17 cellular contexts compared by ENCODE assay signal in genomic region chr17:48727415-48728175, GRCh38. TPM values are rescaled to one million over a fixed set of nuclear protein-coding genes. Genes with fewer than 3 reads are reported as not detected.
A peak's percentile ranks its signal among the peaks of the same experiment; 100 is the strongest.
DNase-seq lines count a peak whose midpoint lies in the region; ATAC-seq, FAIRE-seq and TF ChIP-seq lines count a peak whose summit lies in the region.
"Had no signal": no experiment of that assay in that cellular context is flagged by ENCODE, and none has a peak within 500 bp of the region (broad histone marks: within the 10 kb centered on the region; RNA-seq: fewer than 3 reads in every experiment).

No MANE protein-coding gene starts in this region.

- H3K4me1 Mint-ChIP-seq in mesothelial cell of epicardium = peaks cover 55% of the 10 kb centered on the region
- H3K4me1 Mint-ChIP-seq in T-helper 2 cell treated with Interferon-gamma antibody and Interleukin-4, amounts not matched to agents 5 μg/mL and 100 μg/mL, for 36 hours (ENCODE audit: low read depth) = peaks cover 17% of the 10 kb centered on the region

- H3K9ac ChIP-seq in HepG2 (ENCODE audit: insufficient read depth, low read depth, low read length) = no peak overlapping the region
- H3K9ac ChIP-seq: GM23248 had no signal

- no peak for FAIRE-seq in HepG2 (lab: Jason Lieb, UNC)
- FAIRE-seq: endothelial cell of umbilical vein had no signal

- ATAC-seq in HepG2 (no peak), right lobe of liver (no peak), Right ventricle myocardium superior (ENCODE audit: poor library complexity) (no peak)
- ATAC-seq: activated CD4-positive, CD25-positive, alpha-beta regulatory T cell treated with anti-CD3 and anti-CD28 coated beads, Interleukin-2, amount 50 U/mL, for 24 hours had no signal

- peak overlapping the region; percentile 100 for H3K27ac Mint-ChIP-seq in mesothelial cell of epicardium
- no peak overlapping the region for H3K27ac Mint-ChIP-seq in T-helper 2 cell treated with Interferon-gamma antibody and Interleukin-4, amounts not matched to agents 5 μg/mL and 100 μg/mL, for 36 hours
- H3K27ac Mint-ChIP-seq: activated naive CD8-positive, alpha-beta T cell treated with anti-CD3 and anti-CD28 coated beads, Interleukin-2, amount 10 ng/mL, durations not matched to agents 7 days and 5 days had no signal

- H2AFZ ChIP-seq in HepG2 (ENCODE audit: low read length) = no peak overlapping the region

- no peaks in the 10 kb centered on the region for H3K79me2 ChIP-seq in HepG2 (ENCODE audit: insufficient read depth, low read length)

- POLR2A ChIA-PET in HepG2 (lab: Yijun Ruan, JAX) = no interaction called here

- no peaks in the 10 kb centered on the region for H3K36me3 Mint-ChIP-seq in mesothelial cell of epicardium
- no peaks in the 10 kb centered on the region for H3K36me3 Mint-ChIP-seq in T-helper 2 cell treated with Interferon-gamma antibody and Interleukin-4, amounts not matched to agents 5 μg/mL and 100 μg/mL, for 36 hours (ENCODE audit: low read depth)
- H3K36me3 Mint-ChIP-seq: activated naive CD8-positive, alpha-beta T cell treated with anti-CD3 and anti-CD28 coated beads, Interleukin-2, amount 10 ng/mL, durations not matched to agents 7 days and 5 days had no signal

- no peak for TF ChIP-seq CTCF in HepG2 (CRISPR knock-in tag; IDR thresholded peaks at IDR 0.05)
- TF ChIP-seq CTCF in right lobe of liver (IDR thresholded peaks at IDR 0.05) = no peak
- no peak for TF ChIP-seq CTCF in VCaP (conservative IDR thresholded peaks at IDR 0.05)
- no peak for TF ChIP-seq CTCF in mesothelial cell of epicardium (IDR thresholded peaks at IDR 0.05; ENCODE audit: unreplicated experiment)
- TF ChIP-seq CTCF in vagina (IDR thresholded peaks at IDR 0.05) = no peak

- H4K20me1 ChIP-seq in HepG2 (ENCODE audit: insufficient read depth, low read length) = peaks cover 4% of the 10 kb centered on the region; the same call in 1 of the 2 replicates

- DNase-seq in HepG2 (ENCODE audit: low spot score) (no peak), right lobe of liver (no peak), mesothelial cell of epicardium (ENCODE audit: low spot score in 2 of 2, unreplicated experiment in 2 of 2) (no peak), vagina (ENCODE audit: extremely low spot score in 2 of 2) (no peak), Right ventricle myocardium superior (no peak)
- DNase-seq in activated CD4-positive, CD25-positive, alpha-beta regulatory T cell (lab: John Stamatoyannopoulos, UW) = no peak
- DNase-seq in T-helper 2 cell treated with Interferon-gamma antibody and Interleukin-4, amounts not matched to agents 5 μg/mL and 100 μg/mL, for 36 hours (ENCODE audit: low spot score) = no peak
- DNase-seq: activated CD8-positive, alpha-beta memory T cell treated with anti-CD3 and anti-CD28 coated beads, Interleukin-2, amount 50 U/mL, for 4 hours; activated naive CD8-positive, alpha-beta T cell treated with anti-CD3 and anti-CD28 coated beads, Interleukin-2, amount 10 ng/mL, durations not matched to agents 7 days and 5 days had no signal

- H3K27me3 Mint-ChIP-seq in mesothelial cell of epicardium (ENCODE audit: low read depth) = peaks cover 99% of the 10 kb centered on the region
- peaks cover 95% of the 10 kb centered on the region for H3K27me3 Mint-ChIP-seq in T-helper 2 cell treated with Interferon-gamma antibody and Interleukin-4, amounts not matched to agents 5 μg/mL and 100 μg/mL, for 36 hours (ENCODE audit: low read depth)

- CTCF ChIA-PET in HepG2 (lab: Yijun Ruan, JAX; ENCODE audit: low intra/inter-chr PET ratio, low total read pairs) = interaction anchor here (3.8 kb wide), 1 partner anchor 151 kb away, joined by 47 read pairs; no protein-coding TSS in a partner anchor

- no peak for TF ChIP-seq RAD21 in HepG2 (CRISPR knock-in tag; IDR thresholded peaks at IDR 0.05)

- TF ChIP-seq POLR2A in HepG2 (IDR thresholded peaks at IDR 0.05; ENCODE audit: insufficient read depth in 1 of 2, low read depth in 2 of 2, low read length in 2 of 2) = no peak
- no peak for TF ChIP-seq POLR2A in right lobe of liver (IDR thresholded peaks at IDR 0.05)
- no peak for TF ChIP-seq POLR2A in vagina (IDR thresholded peaks at IDR 0.05)

- no peak overlapping the region for H3K4me2 ChIP-seq in HepG2 (ENCODE audit: low read depth, low read length)

- no TSS peak for BruUV-seq in HepG2 (replicated peaks; lab: Mats Ljungman, UMichigan)

- H3K4me3 ChIP-seq in HepG2 (replicated peaks in 1 of 3; ENCODE audit: insufficient read depth in 1 of 3, low read depth in 2 of 3, low read length in 3 of 3) (no peak overlapping the region), right lobe of liver (no peak overlapping the region), vagina (peak overlapping the region; percentile 38 to 47)

- H3K4me3 Mint-ChIP-seq in mesothelial cell of epicardium = peak overlapping the region; percentile 79
- H3K4me3 Mint-ChIP-seq in T-helper 2 cell treated with Interferon-gamma antibody and Interleukin-4, amounts not matched to agents 5 μg/mL and 100 μg/mL, for 36 hours = no peak overlapping the region
- H3K4me3 Mint-ChIP-seq: activated naive CD8-positive, alpha-beta T cell treated with anti-CD3 and anti-CD28 coated beads, Interleukin-2, amount 10 ng/mL, durations not matched to agents 7 days and 5 days had no signal

- intact Hi-C loops in HepG2 (cut with micrococcal nuclease; ENCODE audit: unreplicated experiment) = no loop called here
- intact Hi-C loops in right lobe of liver (cut with DNase I) = loop anchor here in 1 of 2 donors (10.0 kb wide), 1 partner anchor 57 kb away; no protein-coding TSS in a partner anchor
- intact Hi-C loops in vagina (cut with DNase I) = loop anchor here (5.0 kb wide), 1 partner anchor 150 kb away; no protein-coding TSS in a partner anchor
- intact Hi-C loops in Right ventricle myocardium superior (cut with DNase I) = loop anchor here (5.0 kb wide), 2 partner anchors 65 to 150 kb away; no protein-coding TSS in a partner anchor

- no peak overlapping the region for H3K27ac ChIP-seq in HepG2 (ENCODE audit: extremely low read length, insufficient read depth, low read length)
- no peak overlapping the region for H3K27ac ChIP-seq in right lobe of liver
- peak overlapping the region; percentile 100 for H3K27ac ChIP-seq in VCaP
- H3K27ac ChIP-seq in vagina = peak overlapping the region; percentile 82
- H3K27ac ChIP-seq: GM23248, heart right ventricle had no signal

- peaks cover 23 to 91% of the 10 kb centered on the region in 2 experiments for H3K27me3 ChIP-seq in HepG2 (ENCODE audit: control insufficient read depth in 1 of 2, insufficient read depth in 2 of 2, low read length in 2 of 2)
- H3K27me3 ChIP-seq in right lobe of liver = peaks cover 9 to 78% of the 10 kb centered on the region in 2 donors
- H3K27me3 ChIP-seq in vagina = peaks cover 11% of the 10 kb centered on the region

- H3K36me3 ChIP-seq in HepG2 (replicated peaks in 1 of 2; ENCODE audit: control insufficient read depth in 1 of 2, insufficient read depth in 2 of 2, low read length in 2 of 2) (no peaks in the 10 kb centered on the region), right lobe of liver (no peaks in the 10 kb centered on the region), vagina (no peaks in the 10 kb centered on the region)
- H3K36me3 ChIP-seq: heart right ventricle had no signal

- TF ChIP-seq EP300 in HepG2 (IDR thresholded peaks at IDR 0.05; ENCODE audit: low read depth in 2 of 2, low read length in 2 of 2) = no peak
- TF ChIP-seq EP300 in HepG2 (CRISPR knock-in tag; IDR thresholded peaks at IDR 0.05; ENCODE audit: borderline replicate concordance) = no peak

- H3K4me1 ChIP-seq in HepG2 (ENCODE audit: insufficient read depth, low read length) (peaks cover 2% of the 10 kb centered on the region), right lobe of liver (peaks cover 0 to 9% (median 0%) of the 10 kb centered on the region in 4 donors), vagina (peaks cover 51% of the 10 kb centered on the region)

- in situ Hi-C loops in HepG2 (cut with HindIII; ENCODE audit: extremely low pct_ligation_motif_present, low pct_unique_long_range_greater_than_20kb) = loop anchor here (5.0 kb wide), 2 partner anchors 60 to 150 kb away; no protein-coding TSS in a partner anchor

- no peaks in the 10 kb centered on the region for H3K9me3 Mint-ChIP-seq in mesothelial cell of epicardium
- H3K9me3 Mint-ChIP-seq in T-helper 2 cell treated with Interferon-gamma antibody and Interleukin-4, amounts not matched to agents 5 μg/mL and 100 μg/mL, for 36 hours = no peaks in the 10 kb centered on the region
- H3K9me3 Mint-ChIP-seq: activated naive CD8-positive, alpha-beta T cell treated with anti-CD3 and anti-CD28 coated beads, Interleukin-2, amount 10 ng/mL, durations not matched to agents 7 days and 5 days had no signal

- 34% methylated on average over 9 of the region's 9 CpGs for WGBS in HepG2 (ENCODE audit: low lambda C conversion rate)
- 30% methylated on average over 7 of the region's 9 CpGs for WGBS in right lobe of liver (ENCODE audit: insufficient coverage, low coverage, low lambda C conversion rate, missing lambda C conversion rate)

- H3K9me3 ChIP-seq in HepG2 (ENCODE audit: low read length) (no peaks in the 10 kb centered on the region), right lobe of liver (no peaks in the 10 kb centered on the region), vagina (no peaks in the 10 kb centered on the region)
- H3K9me3 ChIP-seq: heart right ventricle had no signal

RNA-seq across cellular contexts. Expression of gene HOXB13, which starts 1.0 kb away (rescaled TPM):
- total RNA-seq in HepG2 (2016; rRNA removed; fragmentation: Illumina TruSeq; extraction: Trizol) = not detected in 2 replicates
- not detected in 2 replicates for total RNA-seq in HepG2 (2016; cell fraction: cytosol; rRNA removed; fragmentation: Illumina TruSeq; extraction: Trizol; ENCODE audit: low read depth)
- total RNA-seq in HepG2 (2016; cell fraction: insoluble cytoplasmic fraction; rRNA removed; fragmentation: Illumina TruSeq; extraction: Trizol) = not detected in 2 replicates
- not detected in 2 replicates for total RNA-seq in HepG2 (2016; cell fraction: membrane; rRNA removed; fragmentation: Illumina TruSeq; extraction: Trizol)
- not detected in 2 replicates for total RNA-seq in HepG2 (2016; cell fraction: nucleus; rRNA removed; fragmentation: Illumina TruSeq; extraction: Trizol)
- polyA plus RNA-seq in HepG2 (2011; rRNA removed) = not detected in 2 replicates
- polyA plus RNA-seq in HepG2 (2011; cell fraction: cytosol; rRNA removed) = not detected in 2 replicates
- not detected in 2 replicates for polyA plus RNA-seq in HepG2 (2011; cell fraction: nucleus; rRNA removed)
- polyA plus RNA-seq in HepG2 (2012) = not detected in 2 replicates
- not detected in 2 replicates for polyA plus RNA-seq in HepG2 (2016; cell fraction: cytosol; fragmentation: Illumina TruSeq; extraction: Trizol; ENCODE audit: low read depth)
- not detected in 2 replicates for polyA plus RNA-seq in HepG2 (2016; cell fraction: insoluble cytoplasmic fraction; fragmentation: Illumina TruSeq; extraction: Trizol; ENCODE audit: low read depth)
- polyA plus RNA-seq in HepG2 (2016; cell fraction: membrane; fragmentation: Illumina TruSeq; extraction: Trizol; ENCODE audit: low read depth) = not detected in 2 replicates
- not detected in 2 replicates for polyA plus RNA-seq in HepG2 (2016; cell fraction: nucleus; fragmentation: Illumina TruSeq; extraction: Trizol; ENCODE audit: insufficient read depth, low read depth)
- polyA minus RNA-seq in HepG2 (2011; rRNA and poly(A)+ RNA removed; ENCODE audit: low replicate concordance) = 0.82 TPM in 1 of 2 replicates, not detected in the other
- polyA minus RNA-seq in HepG2 (2011; cell fraction: cytosol; rRNA and poly(A)+ RNA removed) = not detected in 2 replicates
- not detected in 2 replicates for polyA minus RNA-seq in HepG2 (2011; cell fraction: nucleus; rRNA and poly(A)+ RNA removed)
- total RNA-seq in right lobe of liver = not detected
- total RNA-seq in mesothelial cell of epicardium = 26.4 to 26.9 TPM (median 26.8 TPM) in 3 replicates
- 5.4 TPM for total RNA-seq in vagina
- not detected for total RNA-seq in Right ventricle myocardium superior
- total RNA-seq: activated naive CD8-positive, alpha-beta T cell treated with anti-CD3 and anti-CD28 coated beads, Interleukin-2, amount 10 ng/mL, durations not matched to agents 7 days and 5 days; endothelial cell of umbilical vein; GM23248; heart right ventricle had no signal
- polyA plus RNA-seq: endothelial cell of umbilical vein, GM23248, heart right ventricle had no signal

RNA-seq across cellular contexts. Expression of gene PRAC2, which starts 4.6 kb away (rescaled TPM):
- total RNA-seq in HepG2 (2016; rRNA removed; fragmentation: Illumina TruSeq; extraction: Trizol) (not detected in 2 replicates), right lobe of liver (not detected), mesothelial cell of epicardium (7.3 to 8.5 TPM (median 7.9 TPM) in 3 replicates), vagina (not detected), Right ventricle myocardium superior (not detected)
- total RNA-seq in HepG2 (2016; cell fraction: cytosol; rRNA removed; fragmentation: Illumina TruSeq; extraction: Trizol; ENCODE audit: low read depth) = not detected in 2 replicates
- total RNA-seq in HepG2 (2016; cell fraction: insoluble cytoplasmic fraction; rRNA removed; fragmentation: Illumina TruSeq; extraction: Trizol) = not detected in 2 replicates
- not detected in 2 replicates for total RNA-seq in HepG2 (2016; cell fraction: membrane; rRNA removed; fragmentation: Illumina TruSeq; extraction: Trizol)
- total RNA-seq in HepG2 (2016; cell fraction: nucleus; rRNA removed; fragmentation: Illumina TruSeq; extraction: Trizol) = not detected in 2 replicates
- not detected in 2 replicates for polyA plus RNA-seq in HepG2 (2011; rRNA removed)
- polyA plus RNA-seq in HepG2 (2011; cell fraction: cytosol; rRNA removed) = not detected in 2 replicates
- polyA plus RNA-seq in HepG2 (2011; cell fraction: nucleus; rRNA removed) = not detected in 2 replicates
- not detected in 2 replicates for polyA plus RNA-seq in HepG2 (2012)
- not detected in 2 replicates for polyA plus RNA-seq in HepG2 (2016; cell fraction: cytosol; fragmentation: Illumina TruSeq; extraction: Trizol; ENCODE audit: low read depth)
- polyA plus RNA-seq in HepG2 (2016; cell fraction: insoluble cytoplasmic fraction; fragmentation: Illumina TruSeq; extraction: Trizol; ENCODE audit: low read depth) = not detected in 2 replicates
- not detected in 2 replicates for polyA plus RNA-seq in HepG2 (2016; cell fraction: membrane; fragmentation: Illumina TruSeq; extraction: Trizol; ENCODE audit: low read depth)
- polyA plus RNA-seq in HepG2 (2016; cell fraction: nucleus; fragmentation: Illumina TruSeq; extraction: Trizol; ENCODE audit: insufficient read depth, low read depth) = not detected in 2 replicates
- not detected in 2 replicates for polyA minus RNA-seq in HepG2 (2011; rRNA and poly(A)+ RNA removed; ENCODE audit: low replicate concordance)
- not detected in 2 replicates for polyA minus RNA-seq in HepG2 (2011; cell fraction: cytosol; rRNA and poly(A)+ RNA removed)
- polyA minus RNA-seq in HepG2 (2011; cell fraction: nucleus; rRNA and poly(A)+ RNA removed) = not detected in 2 replicates
- total RNA-seq: activated naive CD8-positive, alpha-beta T cell treated with anti-CD3 and anti-CD28 coated beads, Interleukin-2, amount 10 ng/mL, durations not matched to agents 7 days and 5 days; cardiac septum; endothelial cell of umbilical vein; GM23248; heart right ventricle; myocyte; NCI-H460 had no signal
- polyA plus RNA-seq: endothelial cell of umbilical vein, GM23248, heart right ventricle had no signal

RNA-seq across cellular contexts. Expression of gene PRAC1, which starts 5.3 kb away (rescaled TPM):
- total RNA-seq in HepG2 (2016; rRNA removed; fragmentation: Illumina TruSeq; extraction: Trizol) = not detected in 2 replicates
- total RNA-seq in HepG2 (2016; cell fraction: cytosol; rRNA removed; fragmentation: Illumina TruSeq; extraction: Trizol; ENCODE audit: low read depth) = not detected in 2 replicates
- total RNA-seq in HepG2 (2016; cell fraction: insoluble cytoplasmic fraction; rRNA removed; fragmentation: Illumina TruSeq; extraction: Trizol) = not detected in 2 replicates
- total RNA-seq in HepG2 (2016; cell fraction: membrane; rRNA removed; fragmentation: Illumina TruSeq; extraction: Trizol) = not detected in 2 replicates
- total RNA-seq in HepG2 (2016; cell fraction: nucleus; rRNA removed; fragmentation: Illumina TruSeq; extraction: Trizol) = not detected in 2 replicates
- polyA plus RNA-seq in HepG2 (2011; rRNA removed) = not detected in 2 replicates
- not detected in 2 replicates for polyA plus RNA-seq in HepG2 (2011; cell fraction: cytosol; rRNA removed)
- polyA plus RNA-seq in HepG2 (2011; cell fraction: nucleus; rRNA removed) = not detected in 2 replicates
- polyA plus RNA-seq in HepG2 (2012) = not detected in 2 replicates
- polyA plus RNA-seq in HepG2 (2016; cell fraction: cytosol; fragmentation: Illumina TruSeq; extraction: Trizol; ENCODE audit: low read depth) = not detected in 2 replicates
- not detected in 2 replicates for polyA plus RNA-seq in HepG2 (2016; cell fraction: insoluble cytoplasmic fraction; fragmentation: Illumina TruSeq; extraction: Trizol; ENCODE audit: low read depth)
- polyA plus RNA-seq in HepG2 (2016; cell fraction: membrane; fragmentation: Illumina TruSeq; extraction: Trizol; ENCODE audit: low read depth) = not detected in 2 replicates
- polyA plus RNA-seq in HepG2 (2016; cell fraction: nucleus; fragmentation: Illumina TruSeq; extraction: Trizol; ENCODE audit: insufficient read depth, low read depth) = not detected in 2 replicates
- not detected in 2 replicates for polyA minus RNA-seq in HepG2 (2011; rRNA and poly(A)+ RNA removed; ENCODE audit: low replicate concordance)
- not detected in 2 replicates for polyA minus RNA-seq in HepG2 (2011; cell fraction: cytosol; rRNA and poly(A)+ RNA removed)
- polyA minus RNA-seq in HepG2 (2011; cell fraction: nucleus; rRNA and poly(A)+ RNA removed) = not detected in 2 replicates
- total RNA-seq in right lobe of liver = not detected
- 14.0 to 16.8 TPM (median 15.2 TPM) in 3 replicates for total RNA-seq in mesothelial cell of epicardium
- 9.6 TPM for total RNA-seq in vagina
- total RNA-seq in Right ventricle myocardium superior = not detected
- total RNA-seq: activated naive CD8-positive, alpha-beta T cell treated with anti-CD3 and anti-CD28 coated beads, Interleukin-2, amount 10 ng/mL, durations not matched to agents 7 days and 5 days; cardiac septum; endothelial cell of umbilical vein; GM23248; heart right ventricle; myocyte; NCI-H460 had no signal
- polyA plus RNA-seq: endothelial cell of umbilical vein, GM23248, heart right ventricle had no signal

Comparison
In these comparisons a context has a peak if more than half of its experiments do, and no peak if none do; other contexts are left out.
1. H3K27ac ChIP-seq: peak in VCaP (single experiment) and vagina (single experiment); none in HepG2 (single experiment) and right lobe of liver (0 of 3).
2. H3K4me3 ChIP-seq: peak in vagina (2 of 2); none in HepG2 (0 of 3) and right lobe of liver (0 of 3).
3. RNA of gene PRAC1, which starts 5.3 kb away (total RNA-seq): 14.0 to 16.8 TPM in mesothelial cell of epicardium and 9.6 TPM in vagina (single experiment); not detected in HepG2, not detected in right lobe of liver and not detected in Right ventricle myocardium superior (single experiment); every median in the first group is over 10 times any median in the second.